ENCODE assay signal across 8 cellular contexts in genomic region chr3:192130534-192131132, GRCh38.
A peak's percentile ranks its signal among the peaks of the same experiment; 100 is the strongest.
DNase-seq lines count a peak whose midpoint lies in the region; ATAC-seq and TF ChIP-seq lines count a peak whose summit lies in the region.

No MANE protein-coding gene starts in this region.

- POLR2A ChIA-PET in T-cell (lab: Charles Lee) = no interaction called here

- no peak overlapping the region for H3K9ac ChIP-seq in adipocyte (ENCODE audit: low read length)

- peak; percentile 9 for DNase-seq in CMK (ENCODE audit: low read depth)
- DNase-seq in NCI-H2029 (lab: John Stamatoyannopoulos, UW) = peak; percentile 58
- DNase-seq in adipocyte (ENCODE audit: low read depth) = peak; percentile 13
- peak; percentile 51 for DNase-seq in hepatocyte (ENCODE audit: low spot score)
- DNase-seq in T-cell = no peak

- ATAC-seq in GM18511 (IDR thresholded peaks at IDR 0.05; ENCODE audit: unreplicated experiment) = peak; percentile 49
- peak; percentile 91 for ATAC-seq in HG02884 (IDR thresholded peaks at IDR 0.05; ENCODE audit: unreplicated experiment)
- ATAC-seq in stimulated activated memory B cell treated with anti-CD40 and anti-IgM and Interleukin-4, amounts not matched to agents 10 μg/mL and 1 μg/mL and 100 μg/mL, for 72 hours = peak; percentile 71
- ATAC-seq in T-cell (replicated peaks in 1 of 4) = no peak

- no peak overlapping the region for H3K4me2 ChIP-seq in hepatocyte

- H3K36me3 ChIP-seq in adipocyte (ENCODE audit: control insufficient read depth, insufficient read depth, low read length, severe bottlenecking) (no peaks in the 10 kb centered on the region), hepatocyte (replicated peaks; ENCODE audit: insufficient read depth, low read depth) (no peaks in the 10 kb centered on the region)

- H3K9me2 ChIP-seq in hepatocyte (replicated peaks; ENCODE audit: insufficient read depth) = no peaks in the 10 kb centered on the region

- H3K9me3 Mint-ChIP-seq in stimulated activated memory B cell treated with anti-CD40 and anti-IgM and Interleukin-4, amounts not matched to agents 10 μg/mL and 1 μg/mL and 100 μg/mL, for 72 hours = peaks cover 3% of the 10 kb centered on the region
- peaks cover 0 to 18% (median 6%) of the 10 kb centered on the region in 3 donors for H3K9me3 Mint-ChIP-seq in T-cell

- CTCF ChIA-PET in T-cell (lab: Charles Lee) = no interaction called here

- no peaks in the 10 kb centered on the region for H4K20me1 ChIP-seq in hepatocyte (ENCODE audit: insufficient read depth, poor library complexity, severe bottlenecking)

- no peak overlapping the region for H2AFZ ChIP-seq in hepatocyte

- H3K4me3 Mint-ChIP-seq in stimulated activated memory B cell treated with anti-CD40 and anti-IgM and Interleukin-4, amounts not matched to agents 10 μg/mL and 1 μg/mL and 100 μg/mL, for 72 hours = no peak overlapping the region
- H3K4me3 Mint-ChIP-seq in T-cell = no peak overlapping the region

- no peak overlapping the region for H3K27ac ChIP-seq in hepatocyte

- H3K4me3 ChIP-seq in adipocyte (ENCODE audit: low read length) (no peak overlapping the region), hepatocyte (no peak overlapping the region)

- H3K27me3 ChIP-seq in adipocyte (replicated peaks; ENCODE audit: control insufficient read depth, insufficient read depth, low read length) (no peaks in the 10 kb centered on the region), hepatocyte (no peaks in the 10 kb centered on the region)

- no peak overlapping the region for H3K27ac Mint-ChIP-seq in stimulated activated memory B cell treated with anti-CD40 and anti-IgM and Interleukin-4, amounts not matched to agents 10 μg/mL and 1 μg/mL and 100 μg/mL, for 72 hours
- no peak overlapping the region for H3K27ac Mint-ChIP-seq in T-cell

- no peaks in the 10 kb centered on the region for H3K79me2 ChIP-seq in hepatocyte

- WGBS in hepatocyte (ENCODE audit: low lambda C conversion rate, missing lambda C conversion rate) = 44% methylated on average over 4 of the region's 4 CpGs

- no peaks in the 10 kb centered on the region for H3K27me3 Mint-ChIP-seq in stimulated activated memory B cell treated with anti-CD40 and anti-IgM and Interleukin-4, amounts not matched to agents 10 μg/mL and 1 μg/mL and 100 μg/mL, for 72 hours
- no peaks in the 10 kb centered on the region for H3K27me3 Mint-ChIP-seq in T-cell

- H3K9me3 ChIP-seq in adipocyte (ENCODE audit: control insufficient read depth, low read length) (no peaks in the 10 kb centered on the region), hepatocyte (ENCODE audit: low read depth) (no peaks in the 10 kb centered on the region)

- no peaks in the 10 kb centered on the region for H3K36me3 Mint-ChIP-seq in stimulated activated memory B cell treated with anti-CD40 and anti-IgM and Interleukin-4, amounts not matched to agents 10 μg/mL and 1 μg/mL and 100 μg/mL, for 72 hours
- no peaks in the 10 kb centered on the region for H3K36me3 Mint-ChIP-seq in T-cell

- H3K4me1 ChIP-seq in adipocyte (ENCODE audit: control insufficient read depth, insufficient read depth, low read length) (no peaks in the 10 kb centered on the region), hepatocyte (ENCODE audit: insufficient read depth) (no peaks in the 10 kb centered on the region)

- no peaks in the 10 kb centered on the region for H3K4me1 Mint-ChIP-seq in stimulated activated memory B cell treated with anti-CD40 and anti-IgM and Interleukin-4, amounts not matched to agents 10 μg/mL and 1 μg/mL and 100 μg/mL, for 72 hours
- no peaks in the 10 kb centered on the region for H3K4me1 Mint-ChIP-seq in T-cell

- TF ChIP-seq CTCF in hepatocyte (IDR thresholded peaks at IDR 0.05; ENCODE audit: poor library complexity) = peak; percentile 64

Comparison
In these comparisons a context has a peak if more than half of its experiments do, and no peak if none do; other contexts are left out.
1. DNase-seq: peak in CMK (single experiment), NCI-H2029 (single experiment), adipocyte (single experiment) and hepatocyte (single experiment); none in T-cell (0 of 34).
2. ATAC-seq: peak in GM18511 (single experiment), HG02884 (single experiment) and stimulated activated memory B cell treated with anti-CD40 and anti-IgM and Interleukin-4, amounts not matched to agents 10 μg/mL and 1 μg/mL and 100 μg/mL, for 72 hours (single experiment); none in T-cell (0 of 4).